In the genomic region with DNA sequence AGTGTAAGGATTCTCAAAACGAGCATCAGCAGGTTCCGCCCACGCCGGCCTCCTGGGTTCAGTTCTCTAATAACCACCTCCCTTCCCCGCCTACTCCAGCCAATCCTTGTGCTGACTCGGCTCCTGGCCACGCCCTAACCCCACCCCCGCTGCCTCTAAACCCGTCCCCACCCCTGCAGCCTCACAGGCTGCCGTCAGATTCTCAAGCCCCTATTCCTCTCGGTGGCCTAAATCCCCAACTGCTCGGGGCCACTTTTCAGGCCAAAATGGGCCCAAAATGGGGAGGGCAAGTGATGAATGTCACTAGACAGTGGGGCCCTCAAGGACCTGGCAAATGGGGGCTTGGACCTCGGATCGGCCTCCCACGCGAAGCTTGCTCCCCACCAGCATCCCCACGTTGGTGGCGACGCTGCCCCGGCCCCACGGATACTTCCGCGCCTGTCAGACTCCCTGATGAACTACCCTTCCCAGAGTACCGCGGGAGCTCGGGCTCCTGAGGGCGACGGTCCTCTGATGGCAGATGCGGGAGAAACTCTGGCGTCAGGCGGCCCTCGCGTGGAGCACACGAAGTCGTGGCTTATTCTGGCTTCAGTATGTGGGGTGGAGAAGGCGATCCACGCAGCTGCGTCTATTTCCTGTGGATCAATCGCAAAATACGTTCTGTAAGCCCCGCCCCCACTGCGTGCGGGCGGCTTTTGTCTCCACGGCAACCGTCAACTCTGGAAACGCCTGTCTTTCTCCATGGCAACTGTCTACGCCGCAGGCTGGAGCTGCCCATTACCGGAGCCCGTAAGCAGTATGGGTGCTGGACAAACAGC, we compare ENCODE assay signal across 1 cellular context.
A peak's percentile ranks its signal among the peaks of the same experiment; 100 is the strongest.
TF ChIP-seq lines count a peak whose summit lies in the region.

No MANE protein-coding gene starts in this region.

TF ChIP-seq in GM12878, 131 proteins besides CTCF, POLR2A, EP300 and RAD21 (continued from another document):
- TF ChIP-seq, protein P1, sequence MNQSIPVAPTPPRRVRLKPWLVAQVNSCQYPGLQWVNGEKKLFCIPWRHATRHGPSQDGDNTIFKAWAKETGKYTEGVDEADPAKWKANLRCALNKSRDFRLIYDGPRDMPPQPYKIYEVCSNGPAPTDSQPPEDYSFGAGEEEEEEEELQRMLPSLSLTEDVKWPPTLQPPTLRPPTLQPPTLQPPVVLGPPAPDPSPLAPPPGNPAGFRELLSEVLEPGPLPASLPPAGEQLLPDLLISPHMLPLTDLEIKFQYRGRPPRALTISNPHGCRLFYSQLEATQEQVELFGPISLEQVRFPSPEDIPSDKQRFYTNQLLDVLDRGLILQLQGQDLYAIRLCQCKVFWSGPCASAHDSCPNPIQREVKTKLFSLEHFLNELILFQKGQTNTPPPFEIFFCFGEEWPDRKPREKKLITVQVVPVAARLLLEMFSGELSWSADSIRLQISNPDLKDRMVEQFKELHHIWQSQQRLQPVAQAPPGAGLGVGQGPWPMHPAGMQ (IDR thresholded peaks at IDR 0.05; ENCODE audit: borderline replicate concordance): no peak
- TF ChIP-seq CREM (IDR thresholded peaks at IDR 0.05; ENCODE audit: low read depth) (peak; percentile 38; the same call in 1 of the 2 replicates), TCF12 (IDR thresholded peaks at IDR 0.05; ENCODE audit: low read depth, low read length) (no peak), BMI1 (IDR thresholded peaks at IDR 0.05; ENCODE audit: borderline replicate concordance) (peak; percentile 55; the same call in 1 of the 2 replicates), MEF2A (IDR thresholded peaks at IDR 0.05; ENCODE audit: insufficient read depth, low read depth, low read length) (no peak), FOS (IDR thresholded peaks at IDR 0.05; ENCODE audit: borderline replicate concordance, extremely low read depth, insufficient read length) (no peak), STAT1 (conservative IDR thresholded peaks at IDR 0.05) (no peak), HCFC1 (IDR thresholded peaks at IDR 0.05; ENCODE audit: low read length) (0 out of 2 replicates have a peak, but pooled peaks have one; percentile 21), SREBF2 (IDR thresholded peaks at IDR 0.05; ENCODE audit: low read length) (no peak), IKZF2 (IDR thresholded peaks at IDR 0.05) (no peak), ZZZ3 (IDR thresholded peaks at IDR 0.05; ENCODE audit: control insufficient read depth, insufficient read length, low read depth) (no peak), ZBED1 (IDR thresholded peaks at IDR 0.05; ENCODE audit: borderline replicate concordance) (no peak), LARP7 (IDR thresholded peaks at IDR 0.05) (no peak), MEF2B (IDR thresholded peaks at IDR 0.05; ENCODE audit: partially characterized antibody, poor library complexity, severe bottlenecking) (no peak), PML (IDR thresholded peaks at IDR 0.05; ENCODE audit: low read length) (no peak), MTA3 (IDR thresholded peaks at IDR 0.05; ENCODE audit: borderline replicate concordance, low read length) (no peak), MXI1 (IDR thresholded peaks at IDR 0.05; ENCODE audit: low read depth, low read length) (no peak), CEBPB (IDR thresholded peaks at IDR 0.05; ENCODE audit: borderline replicate concordance in 1 of 2, low read depth in 2 of 2, low read length in 2 of 2) (no peak), CREB1 (IDR thresholded peaks at IDR 0.05; ENCODE audit: low read depth) (0 out of 2 replicates have a peak, but pooled peaks have one; percentile 51), TCF7 (IDR thresholded peaks at IDR 0.05; ENCODE audit: borderline replicate concordance) (no peak), RAD51 (IDR thresholded peaks at IDR 0.05) (no peak), ZSCAN29 (IDR thresholded peaks at IDR 0.05) (no peak), FOXM1 (IDR thresholded peaks at IDR 0.05; ENCODE audit: low read depth, low read length) (no peak), GABPA (IDR thresholded peaks at IDR 0.05; ENCODE audit: low read depth) (no peak), HDAC2 (IDR thresholded peaks at IDR 0.05) (no peak), POU2F2 (IDR thresholded peaks at IDR 0.05; ENCODE audit: borderline replicate concordance, low read depth, low read length) (no peak), WRNIP1 (IDR thresholded peaks at IDR 0.05; ENCODE audit: borderline replicate concordance, low read depth, low read length) (no peak), RB1 (IDR thresholded peaks at IDR 0.05; ENCODE audit: borderline replicate concordance) (no peak), RUNX3 (IDR thresholded peaks at IDR 0.05; ENCODE audit: low read length) (no peak), CHD4 (IDR thresholded peaks at IDR 0.05) (no peak), SMAD1 (IDR thresholded peaks at IDR 0.05; ENCODE audit: low read depth, partially characterized antibody) (no peak), RELA (IDR thresholded peaks at IDR 0.05; ENCODE audit: borderline replicate concordance, partially characterized antibody) (no peak)
- TF ChIP-seq, protein P2, sequence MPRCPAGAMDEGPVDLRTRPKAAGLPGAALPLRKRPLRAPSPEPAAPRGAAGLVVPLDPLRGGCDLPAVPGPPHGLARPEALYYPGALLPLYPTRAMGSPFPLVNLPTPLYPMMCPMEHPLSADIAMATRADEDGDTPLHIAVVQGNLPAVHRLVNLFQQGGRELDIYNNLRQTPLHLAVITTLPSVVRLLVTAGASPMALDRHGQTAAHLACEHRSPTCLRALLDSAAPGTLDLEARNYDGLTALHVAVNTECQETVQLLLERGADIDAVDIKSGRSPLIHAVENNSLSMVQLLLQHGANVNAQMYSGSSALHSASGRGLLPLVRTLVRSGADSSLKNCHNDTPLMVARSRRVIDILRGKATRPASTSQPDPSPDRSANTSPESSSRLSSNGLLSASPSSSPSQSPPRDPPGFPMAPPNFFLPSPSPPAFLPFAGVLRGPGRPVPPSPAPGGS (IDR thresholded peaks at IDR 0.05; ENCODE audit: borderline replicate concordance, insufficient read depth, low read depth, low read length, poor library complexity, severe bottlenecking): no peak
- TF ChIP-seq, protein P3, sequence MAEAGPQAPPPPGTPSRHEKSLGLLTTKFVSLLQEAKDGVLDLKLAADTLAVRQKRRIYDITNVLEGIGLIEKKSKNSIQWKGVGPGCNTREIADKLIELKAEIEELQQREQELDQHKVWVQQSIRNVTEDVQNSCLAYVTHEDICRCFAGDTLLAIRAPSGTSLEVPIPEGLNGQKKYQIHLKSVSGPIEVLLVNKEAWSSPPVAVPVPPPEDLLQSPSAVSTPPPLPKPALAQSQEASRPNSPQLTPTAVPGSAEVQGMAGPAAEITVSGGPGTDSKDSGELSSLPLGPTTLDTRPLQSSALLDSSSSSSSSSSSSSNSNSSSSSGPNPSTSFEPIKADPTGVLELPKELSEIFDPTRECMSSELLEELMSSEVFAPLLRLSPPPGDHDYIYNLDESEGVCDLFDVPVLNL (IDR thresholded peaks at IDR 0.05; ENCODE audit: low read depth, low read length): no peak
- TF ChIP-seq, protein P4, sequence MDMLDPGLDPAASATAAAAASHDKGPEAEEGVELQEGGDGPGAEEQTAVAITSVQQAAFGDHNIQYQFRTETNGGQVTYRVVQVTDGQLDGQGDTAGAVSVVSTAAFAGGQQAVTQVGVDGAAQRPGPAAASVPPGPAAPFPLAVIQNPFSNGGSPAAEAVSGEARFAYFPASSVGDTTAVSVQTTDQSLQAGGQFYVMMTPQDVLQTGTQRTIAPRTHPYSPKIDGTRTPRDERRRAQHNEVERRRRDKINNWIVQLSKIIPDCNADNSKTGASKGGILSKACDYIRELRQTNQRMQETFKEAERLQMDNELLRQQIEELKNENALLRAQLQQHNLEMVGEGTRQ (IDR thresholded peaks at IDR 0.05; ENCODE audit: borderline replicate concordance, low read depth, low read length): no peak
- TF ChIP-seq, protein P5, sequence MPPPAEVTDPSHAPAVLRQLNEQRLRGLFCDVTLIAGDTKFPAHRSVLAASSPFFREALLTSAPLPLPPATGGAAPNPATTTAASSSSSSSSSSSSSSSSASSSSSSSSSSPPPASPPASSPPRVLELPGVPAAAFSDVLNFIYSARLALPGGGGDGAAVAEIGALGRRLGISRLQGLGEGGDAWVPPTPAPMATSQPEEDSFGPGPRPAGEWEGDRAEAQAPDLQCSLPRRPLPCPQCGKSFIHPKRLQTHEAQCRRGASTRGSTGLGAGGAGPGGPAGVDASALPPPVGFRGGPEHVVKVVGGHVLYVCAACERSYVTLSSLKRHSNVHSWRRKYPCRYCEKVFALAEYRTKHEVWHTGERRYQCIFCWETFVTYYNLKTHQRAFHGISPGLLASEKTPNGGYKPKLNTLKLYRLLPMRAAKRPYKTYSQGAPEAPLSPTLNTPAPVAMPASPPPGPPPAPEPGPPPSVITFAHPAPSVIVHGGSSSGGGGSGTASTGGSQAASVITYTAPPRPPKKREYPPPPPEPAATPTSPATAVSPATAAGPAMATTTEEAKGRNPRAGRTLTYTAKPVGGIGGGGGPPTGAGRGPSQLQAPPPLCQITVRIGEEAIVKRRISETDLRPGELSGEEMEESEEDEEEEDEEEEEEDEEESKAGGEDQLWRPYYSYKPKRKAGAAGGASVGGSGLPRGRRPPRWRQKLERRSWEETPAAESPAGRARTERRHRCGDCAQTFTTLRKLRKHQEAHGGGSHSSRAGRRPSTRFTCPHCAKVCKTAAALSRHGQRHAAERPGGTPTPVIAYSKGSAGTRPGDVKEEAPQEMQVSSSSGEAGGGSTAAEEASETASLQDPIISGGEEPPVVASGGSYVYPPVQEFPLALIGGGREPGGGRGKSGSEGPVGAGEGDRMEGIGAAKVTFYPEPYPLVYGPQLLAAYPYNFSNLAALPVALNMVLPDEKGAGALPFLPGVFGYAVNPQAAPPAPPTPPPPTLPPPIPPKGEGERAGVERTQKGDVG (CRISPR knock-in tag; IDR thresholded peaks at IDR 0.05): no peak
- TF ChIP-seq, protein P6, sequence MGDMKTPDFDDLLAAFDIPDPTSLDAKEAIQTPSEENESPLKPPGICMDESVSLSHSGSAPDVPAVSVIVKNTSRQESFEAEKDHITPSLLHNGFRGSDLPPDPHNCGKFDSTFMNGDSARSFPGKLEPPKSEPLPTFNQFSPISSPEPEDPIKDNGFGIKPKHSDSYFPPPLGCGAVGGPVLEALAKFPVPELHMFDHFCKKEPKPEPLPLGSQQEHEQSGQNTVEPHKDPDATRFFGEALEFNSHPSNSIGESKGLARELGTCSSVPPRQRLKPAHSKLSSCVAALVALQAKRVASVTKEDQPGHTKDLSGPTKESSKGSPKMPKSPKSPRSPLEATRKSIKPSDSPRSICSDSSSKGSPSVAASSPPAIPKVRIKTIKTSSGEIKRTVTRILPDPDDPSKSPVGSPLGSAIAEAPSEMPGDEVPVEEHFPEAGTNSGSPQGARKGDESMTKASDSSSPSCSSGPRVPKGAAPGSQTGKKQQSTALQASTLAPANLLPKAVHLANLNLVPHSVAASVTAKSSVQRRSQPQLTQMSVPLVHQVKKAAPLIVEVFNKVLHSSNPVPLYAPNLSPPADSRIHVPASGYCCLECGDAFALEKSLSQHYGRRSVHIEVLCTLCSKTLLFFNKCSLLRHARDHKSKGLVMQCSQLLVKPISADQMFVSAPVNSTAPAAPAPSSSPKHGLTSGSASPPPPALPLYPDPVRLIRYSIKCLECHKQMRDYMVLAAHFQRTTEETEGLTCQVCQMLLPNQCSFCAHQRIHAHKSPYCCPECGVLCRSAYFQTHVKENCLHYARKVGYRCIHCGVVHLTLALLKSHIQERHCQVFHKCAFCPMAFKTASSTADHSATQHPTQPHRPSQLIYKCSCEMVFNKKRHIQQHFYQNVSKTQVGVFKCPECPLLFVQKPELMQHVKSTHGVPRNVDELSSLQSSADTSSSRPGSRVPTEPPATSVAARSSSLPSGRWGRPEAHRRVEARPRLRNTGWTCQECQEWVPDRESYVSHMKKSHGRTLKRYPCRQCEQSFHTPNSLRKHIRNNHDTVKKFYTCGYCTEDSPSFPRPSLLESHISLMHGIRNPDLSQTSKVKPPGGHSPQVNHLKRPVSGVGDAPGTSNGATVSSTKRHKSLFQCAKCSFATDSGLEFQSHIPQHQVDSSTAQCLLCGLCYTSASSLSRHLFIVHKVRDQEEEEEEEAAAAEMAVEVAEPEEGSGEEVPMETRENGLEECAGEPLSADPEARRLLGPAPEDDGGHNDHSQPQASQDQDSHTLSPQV (IDR thresholded peaks at IDR 0.05): no peak
- TF ChIP-seq, protein P7, sequence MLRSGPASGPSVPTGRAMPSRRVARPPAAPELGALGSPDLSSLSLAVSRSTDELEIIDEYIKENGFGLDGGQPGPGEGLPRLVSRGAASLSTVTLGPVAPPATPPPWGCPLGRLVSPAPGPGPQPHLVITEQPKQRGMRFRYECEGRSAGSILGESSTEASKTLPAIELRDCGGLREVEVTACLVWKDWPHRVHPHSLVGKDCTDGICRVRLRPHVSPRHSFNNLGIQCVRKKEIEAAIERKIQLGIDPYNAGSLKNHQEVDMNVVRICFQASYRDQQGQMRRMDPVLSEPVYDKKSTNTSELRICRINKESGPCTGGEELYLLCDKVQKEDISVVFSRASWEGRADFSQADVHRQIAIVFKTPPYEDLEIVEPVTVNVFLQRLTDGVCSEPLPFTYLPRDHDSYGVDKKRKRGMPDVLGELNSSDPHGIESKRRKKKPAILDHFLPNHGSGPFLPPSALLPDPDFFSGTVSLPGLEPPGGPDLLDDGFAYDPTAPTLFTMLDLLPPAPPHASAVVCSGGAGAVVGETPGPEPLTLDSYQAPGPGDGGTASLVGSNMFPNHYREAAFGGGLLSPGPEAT (IDR thresholded peaks at IDR 0.05; ENCODE audit: low read depth): no peak
TF ChIP-seq in GM12878: peak in this region for 8.
